Comparison of ENCODE assay signal across 8 cellular contexts in the genomic region with DNA sequence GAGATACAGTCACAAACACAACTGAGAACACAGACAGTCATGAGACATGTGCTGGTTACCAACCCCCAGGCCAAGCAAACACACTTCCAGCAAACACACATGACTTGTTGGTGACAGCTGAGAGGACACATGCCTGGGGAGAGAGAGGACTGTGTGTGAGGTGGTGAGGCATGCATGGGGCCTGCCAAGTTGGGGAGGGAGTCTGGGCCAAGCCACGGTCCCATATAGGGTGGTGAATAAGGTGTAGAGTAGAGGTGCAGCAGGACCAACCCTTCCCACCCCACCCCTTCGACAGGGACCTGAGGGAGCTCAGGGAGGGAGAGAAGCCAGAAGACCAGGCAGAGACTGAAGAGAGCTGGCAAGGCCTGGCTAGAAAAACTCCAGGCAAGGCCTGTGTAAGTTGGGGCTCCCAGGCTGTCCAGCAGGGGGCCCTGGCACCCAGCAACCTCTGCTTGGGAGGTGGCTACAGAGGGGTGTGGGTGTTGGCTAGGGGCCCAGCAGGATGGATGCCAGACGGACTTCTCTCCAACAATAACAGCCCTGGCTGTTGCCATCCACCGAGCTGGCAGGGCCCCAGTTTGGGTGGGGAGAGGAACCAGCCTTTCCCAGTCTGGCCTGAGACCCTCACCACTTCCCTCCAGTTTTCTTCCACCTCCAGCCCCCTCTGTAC. TPM values are rescaled to one million over a fixed set of nuclear protein-coding genes. Genes with fewer than 3 reads are reported as not detected.
A peak's percentile ranks its signal among the peaks of the same experiment; 100 is the strongest.
DNase-seq lines count a peak whose midpoint lies in the region; ATAC-seq and TF ChIP-seq lines count a peak whose summit lies in the region.

No MANE protein-coding gene starts in this region.

- no peak overlapping the region for H3K4me3 ChIP-seq in left lung

- H3K4me1 ChIP-seq in left lung: peaks cover 38 to 80% of the 10 kb centered on the region in 2 donors

- no peaks in the 10 kb centered on the region for H3K9me3 ChIP-seq in left lung

- H3K27ac ChIP-seq in cingulate gyrus (ENCODE audit: low read depth, low read length) (peak overlapping the region; percentile 75), left lung (peak overlapping the region; percentile 51 to 69)

- peak; percentile 91 to 96 for DNase-seq in NCI-H446 (lab: John Stamatoyannopoulos, UW)
- peak; percentile 89 to 93 for DNase-seq in left lung
- DNase-seq in stimulated activated CD4-positive, alpha-beta T cell treated with anti-CD3 and anti-CD28 coated beads, Interleukin-4, amount 100 ng/mL, for 1 hour: peak; percentile 70

- no peaks in the 10 kb centered on the region for H3K27me3 ChIP-seq in left lung

- TF ChIP-seq CTCF in GM12873 (IDR thresholded peaks at IDR 0.05; ENCODE audit: insufficient read depth, low read depth, low read length, missing control alignments) (peak; percentile 97), left lung (IDR thresholded peaks at IDR 0.05) (peak; percentile 66 to 83)

- peak; percentile 36 for ATAC-seq in HG03039 (IDR thresholded peaks at IDR 0.05; ENCODE audit: unreplicated experiment)
- peak; percentile 37 to 41 for ATAC-seq in activated CD4-positive, CD25-positive, alpha-beta regulatory T cell treated with anti-CD3 and anti-CD28 coated beads, Interleukin-2, amount 50 U/mL, for 24 hours
- peak; percentile 58 for ATAC-seq in left lung
- no peak for ATAC-seq in GM19467 (IDR thresholded peaks at IDR 0.05; ENCODE audit: unreplicated experiment)

- no peaks in the 10 kb centered on the region for H3K36me3 ChIP-seq in left lung

- intact Hi-C loops in left lung (cut with DNase I): no loop called here

RNA-seq across cellular contexts. Expression of a gene that starts 2.0 kb away (rescaled TPM):
- total RNA-seq in left lung: 10 to 100 TPM; 46.8 to 48.2 TPM

RNA-seq across cellular contexts. Expression of a gene that starts 4.7 kb away (rescaled TPM):
- under 1 TPM in 1 of 2 donors, not detected in 1; 0.34 TPM for total RNA-seq in left lung

RNA-seq across cellular contexts. Expression of a gene that starts 25.5 kb away (rescaled TPM):
- 100 to 1,000 TPM; 726 to 810 TPM for total RNA-seq in left lung

RNA-seq across cellular contexts. Expression of a gene that starts 35.9 kb away (rescaled TPM):
- total RNA-seq in left lung: 10 to 100 TPM; 43.7 to 50.0 TPM

RNA-seq across cellular contexts. Expression of a gene that starts 43.9 kb away (rescaled TPM):
- 10 to 100 TPM; 12.1 to 19.3 TPM for total RNA-seq in left lung
